Comparison of ENCODE assay signal across 12 cellular contexts in genomic region chr9:20479419-20480155, GRCh38.
DNase-seq lines count a peak whose midpoint lies in the region; ATAC-seq, FAIRE-seq and TF ChIP-seq lines count a peak whose summit lies in the region.
"Had no signal": no experiment of that assay in that cellular context is flagged by ENCODE, and none has a peak within 500 bp of the region (broad histone marks: within the 10 kb centered on the region; RNA-seq: fewer than 3 reads in every experiment).

No MANE protein-coding gene starts in this region.

- H3K27ac ChIP-seq in thyroid gland: no peak overlapping the region
- no peak overlapping the region for H3K27ac ChIP-seq in suprapubic skin
- H3K27ac ChIP-seq: SK-N-MC had no signal

- peak; percentile 72 for FAIRE-seq in GM19239 (lab: Jason Lieb, UNC)

- H3K4me3 ChIP-seq in NB4 (ENCODE audit: low read depth, low read length) (no peak overlapping the region), thyroid gland (replicated peaks in 1 of 3) (no peak overlapping the region), suprapubic skin (no peak overlapping the region)
- H3K4me3 ChIP-seq: SK-N-MC had no signal

- ATAC-seq in HG02870 (IDR thresholded peaks at IDR 0.05; ENCODE audit: unreplicated experiment): peak; percentile 67

- intact Hi-C loops in thyroid gland (cut with DNase I): no loop called here

- WGBS in thyroid gland, 2 donors: 93 to 94% methylated on average over 2 of the region's 2 CpGs
- WGBS in suprapubic skin: 83% methylated on average over 2 of the region's 2 CpGs

- DNase-seq in GM10248 (ENCODE audit: extremely low spot score) (peak; percentile 29), GM19239 (ENCODE audit: insufficient read length, low spot score) (no peak), NB4 (ENCODE audit: low read depth) (peak; percentile 21), thyroid gland (no peak), suprapubic skin (ENCODE audit: low spot score in 2 of 2) (no peak), DMS79 treated with DMSO at 0.1 percent for 48 hours (lab: John Stamatoyannopoulos, UW) (no peak), dedifferentiated amniotic fluid mesenchymal stem cell (ENCODE audit: extremely low spot score) (no peak)
- DNase-seq: central memory CD4-positive, alpha-beta T cell; NCI-H2227 treated with DMSO at 0.1 percent for 48 hours; stimulated activated CD4-positive, alpha-beta T cell treated with anti-CD3 and anti-CD28 coated beads, Interleukin-12 subunit alpha, Interleukin-12 subunit beta, amount 100 ng/mL, for 4 hours had no signal

- H3K4me1 ChIP-seq in thyroid gland (peaks cover 18 to 32% of the 10 kb centered on the region in 2 donors), suprapubic skin (peaks cover 11% of the 10 kb centered on the region)

- TF ChIP-seq CTCF in GM10248 (IDR thresholded peaks at IDR 0.05; ENCODE audit: control extremely low read depth, extremely low read depth, low read depth, missing control alignments) (no peak), NB4 (IDR thresholded peaks at IDR 0.05; ENCODE audit: low read depth, low read length) (no peak), thyroid gland (IDR thresholded peaks at IDR 0.05) (no peak), suprapubic skin (IDR thresholded peaks at IDR 0.05) (no peak)

- H3K36me3 ChIP-seq in thyroid gland (no peaks in the 10 kb centered on the region), suprapubic skin (no peaks in the 10 kb centered on the region)

- H3K9me3 ChIP-seq in thyroid gland (no peaks in the 10 kb centered on the region), suprapubic skin (no peaks in the 10 kb centered on the region)

- CTCF ChIA-PET in GM10248 (lab: Yijun Ruan, JAX): interaction anchor here (1.3 to 1.5 kb wide), 3 partner anchors 15 to 461 kb away, joined by 3 to 4 read pairs (median 4); no protein-coding TSS in a partner anchor

- TF ChIP-seq EP300 in suprapubic skin (IDR thresholded peaks at IDR 0.05): no peak

- TF ChIP-seq POLR2A in NB4 (IDR thresholded peaks at IDR 0.05; ENCODE audit: extremely low read depth, insufficient read length) (no peak), thyroid gland (IDR thresholded peaks at IDR 0.05) (no peak), suprapubic skin (IDR thresholded peaks at IDR 0.05) (no peak)

- POLR2A ChIA-PET in GM10248 (lab: Yijun Ruan, JAX): no interaction called here

- H3K27me3 ChIP-seq in thyroid gland: no peaks in the 10 kb centered on the region
- no peaks in the 10 kb centered on the region for H3K27me3 ChIP-seq in suprapubic skin

Comparison
In these comparisons a context has a peak if more than half of its experiments do, and no peak if none do; other contexts are left out.
1. DNase-seq: peak in GM10248 (single experiment) and NB4 (single experiment); none in GM19239 (single experiment), thyroid gland (0 of 2), suprapubic skin (0 of 2), DMS79 treated with DMSO at 0.1 percent for 48 hours (single experiment) and dedifferentiated amniotic fluid mesenchymal stem cell (single experiment).